10 cellular contexts compared by ENCODE assay signal in the genomic region with DNA sequence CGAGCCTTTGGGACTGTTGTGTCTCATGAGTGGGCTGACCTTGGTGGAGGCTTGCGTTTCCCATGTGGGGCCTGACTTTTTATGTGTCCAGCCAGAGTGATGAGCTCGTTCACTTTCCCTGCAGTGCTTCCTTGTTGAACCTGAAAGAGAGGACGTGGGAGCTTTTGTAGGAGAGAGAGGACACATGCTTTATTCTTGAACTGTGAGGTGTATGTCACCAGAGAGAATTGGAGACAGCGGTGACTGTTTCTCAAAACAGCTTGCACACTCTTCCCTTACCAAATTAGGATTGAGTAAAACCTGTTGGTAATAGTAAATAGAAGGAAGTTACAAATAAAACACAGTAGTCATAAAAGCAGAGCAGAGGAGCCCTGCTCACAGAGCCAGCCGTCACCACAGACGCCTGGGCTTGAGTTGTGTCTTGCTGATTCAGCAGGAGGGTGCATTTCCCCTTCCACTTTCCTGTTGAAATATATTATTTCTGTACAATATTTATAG.
DNase-seq lines count a peak whose midpoint lies in the region; ATAC-seq and TF ChIP-seq lines count a peak whose summit lies in the region.
"Had no signal": no experiment of that assay in that cellular context is flagged by ENCODE, and none has a peak within 500 bp of the region (broad histone marks: within the 10 kb centered on the region; RNA-seq: fewer than 3 reads in every experiment).

No MANE protein-coding gene starts in this region.

- peak overlapping the region in 1 of 59 donors; percentile 8 for H3K4me3 ChIP-seq in dorsolateral prefrontal cortex
- H3K4me3 ChIP-seq: cardiac muscle cell had no signal

- intact Hi-C loops in CD4-positive, alpha-beta T cell (cut with DNase I, micrococcal nuclease), result loop anchor here in 1 of 2 experiments (5.0 kb wide), 1 partner anchor 58 kb away; no protein-coding TSS in a partner anchor
- intact Hi-C loops in dorsolateral prefrontal cortex (cut with DNase I), result no loop called here

- H3K4me1 Mint-ChIP-seq in CD4-positive, alpha-beta T cell (ENCODE audit: low read depth), result peaks cover 93% of the 10 kb centered on the region
- H3K4me1 Mint-ChIP-seq in nephron progenitor cell, result peaks cover 77% of the 10 kb centered on the region

- CTCF ChIA-PET in CD4-positive, alpha-beta T cell (lab: Charles Lee), result interaction anchor here (1.3 to 1.6 kb wide), 3 partner anchors 11 to 59 kb away, joined by 3 read pairs; no protein-coding TSS in a partner anchor

- DNase-seq in CD4-positive, alpha-beta T cell, result peak in 4 of 10 experiments; percentile 20 to 47 (median 22)
- DNase-seq in NOMO-1 treated with DMSO at 0.1 percent for 48 hours (lab: John Stamatoyannopoulos, UW; ENCODE audit: unreplicated experiment) (peak; percentile 88), dorsolateral prefrontal cortex (no peak), nephron progenitor cell (no peak), GOT3 (lab: John Stamatoyannopoulos, UW) (no peak), NCI-H1930 (lab: John Stamatoyannopoulos, UW) (no peak), NCI-H146 treated with DMSO at 0.1 percent for 48 hours (lab: John Stamatoyannopoulos, UW; ENCODE audit: unreplicated experiment) (no peak), SHP77 (lab: John Stamatoyannopoulos, UW) (no peak)

- no peak for TF ChIP-seq CTCF in CD4-positive, alpha-beta T cell (IDR thresholded peaks at IDR 0.05)
- TF ChIP-seq CTCF in dorsolateral prefrontal cortex (IDR thresholded peaks at IDR 0.05 in 54 of 56, conservative IDR thresholded peaks at IDR 0.05 in 2 of 56; ENCODE audit: low read depth in 1 of 56, partially characterized antibody in 56 of 56), result no peak
- no peak for TF ChIP-seq CTCF in nephron progenitor cell (IDR thresholded peaks at IDR 0.05)

- H3K4me3 Mint-ChIP-seq in CD4-positive, alpha-beta T cell, result peak overlapping the region; percentile 4
- no peak overlapping the region for H3K4me3 Mint-ChIP-seq in nephron progenitor cell

- H3K27ac Mint-ChIP-seq in CD4-positive, alpha-beta T cell, result peak overlapping the region; percentile 83
- peak overlapping the region; percentile 64 for H3K27ac Mint-ChIP-seq in nephron progenitor cell

- POLR2A ChIA-PET in CD4-positive, alpha-beta T cell (lab: Charles Lee), result interaction anchor here (1.2 to 2.0 kb wide), 3 partner anchors 11 to 39 kb away, joined by 3 to 4 read pairs (median 4); no protein-coding TSS in a partner anchor

- no peak overlapping the region for H3K27ac ChIP-seq in CD4-positive, alpha-beta T cell (ENCODE audit: low read depth, low read length)
- peak overlapping the region in 46 of 59 donors; percentile 1 to 79 (median 58) for H3K27ac ChIP-seq in dorsolateral prefrontal cortex
- H3K27ac ChIP-seq: cardiac muscle cell had no signal

- ATAC-seq in CD4-positive, alpha-beta T cell (ENCODE audit: poor library complexity), result peak; percentile 59

- H3K27me3 Mint-ChIP-seq in CD4-positive, alpha-beta T cell, result no peaks in the 10 kb centered on the region
- no peaks in the 10 kb centered on the region for H3K27me3 Mint-ChIP-seq in nephron progenitor cell (ENCODE audit: low read depth, poor library complexity)
- H3K27me3 Mint-ChIP-seq: IgD-negative memory B cell had no signal

- H3K9me3 Mint-ChIP-seq in CD4-positive, alpha-beta T cell, result no peaks in the 10 kb centered on the region
- H3K9me3 Mint-ChIP-seq in nephron progenitor cell, result no peaks in the 10 kb centered on the region
- H3K9me3 Mint-ChIP-seq: IgD-negative memory B cell had no signal

- no peaks in the 10 kb centered on the region for H3K27me3 ChIP-seq in CD4-positive, alpha-beta T cell (ENCODE audit: control insufficient read depth, insufficient read depth, low read length)
- no peaks in the 10 kb centered on the region for H3K27me3 ChIP-seq in dorsolateral prefrontal cortex

- H3K9me3 ChIP-seq in CD4-positive, alpha-beta T cell (ENCODE audit: control insufficient read depth, low read length), result no peaks in the 10 kb centered on the region

- peaks cover 78% of the 10 kb centered on the region for H3K36me3 Mint-ChIP-seq in CD4-positive, alpha-beta T cell (ENCODE audit: low read depth)
- peaks cover 30% of the 10 kb centered on the region for H3K36me3 Mint-ChIP-seq in nephron progenitor cell (ENCODE audit: low read depth)
